Comparison of ENCODE assay signal across 23 cellular contexts in the genomic region with DNA sequence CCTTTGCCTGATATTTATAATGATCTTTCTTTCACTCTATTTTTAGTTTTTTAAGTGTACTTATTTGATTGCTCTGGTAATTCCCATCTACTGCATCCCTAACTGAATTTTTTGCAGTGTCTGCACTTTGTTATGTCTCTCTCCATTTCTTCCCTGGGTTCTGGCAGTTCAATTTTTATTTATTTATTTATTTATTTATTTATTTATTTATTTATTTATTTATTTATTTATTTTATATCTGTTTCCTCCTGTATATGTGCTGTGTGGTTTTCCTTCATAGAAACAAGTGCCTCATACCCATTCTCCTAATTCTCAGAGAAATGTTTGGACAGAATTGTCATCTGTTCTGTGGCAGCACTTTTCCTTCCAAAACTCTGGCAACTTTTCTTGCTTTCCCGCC.
DNase-seq lines count a peak whose midpoint lies in the region; ATAC-seq, FAIRE-seq and TF ChIP-seq lines count a peak whose summit lies in the region.
"Had no signal": no experiment of that assay in that cellular context is flagged by ENCODE, and none has a peak within 500 bp of the region (broad histone marks: within the 10 kb centered on the region; RNA-seq: fewer than 3 reads in every experiment).

No MANE protein-coding gene starts in this region.

- no peak overlapping the region for H3K14ac ChIP-seq in IMR-90 (replicated peaks; ENCODE audit: low read depth, low read length)

- H3K27me3 ChIP-seq in IMR-90 (ENCODE audit: control insufficient read depth, insufficient read depth, low read length) (no peaks in the 10 kb centered on the region), neural progenitor cell (no peaks in the 10 kb centered on the region), vagina (no peaks in the 10 kb centered on the region)
- H3K27me3 ChIP-seq: BE2C; BLaER1 treated with 17β-estradiol and CSF1 and Interleukin-3, amounts not matched to agents 10 nM and 100 nM had no signal

- no peaks in the 10 kb centered on the region for H3K4me1 Mint-ChIP-seq in neural progenitor cell
- H3K4me1 Mint-ChIP-seq: CD14-positive monocyte; CD8-positive, alpha-beta memory T cell had no signal

- H4K5ac ChIP-seq in IMR-90 (ENCODE audit: low read depth, low read length) = no peak overlapping the region

- H2AFZ ChIP-seq in IMR-90 (replicated peaks; ENCODE audit: low read length, poor library complexity) = no peak overlapping the region
- H2AFZ ChIP-seq in neural progenitor cell (replicated peaks) = peak overlapping the region; percentile 36

- H3K9me3 ChIP-seq in A549 = no peaks in the 10 kb centered on the region
- H3K9me3 ChIP-seq in IMR-90 (ENCODE audit: control insufficient read depth, insufficient read depth, low read length) = peaks cover 2% of the 10 kb centered on the region; the same call in 1 of the 2 replicates
- H3K9me3 ChIP-seq in neural progenitor cell (ENCODE audit: low read depth) = no peaks in the 10 kb centered on the region
- H3K9me3 ChIP-seq in vagina = no peaks in the 10 kb centered on the region
- H3K9me3 ChIP-seq: BE2C, HAP-1 had no signal

- H3K36me3 ChIP-seq in IMR-90 (ENCODE audit: control insufficient read depth, insufficient read depth, low read length) = no peaks in the 10 kb centered on the region
- no peaks in the 10 kb centered on the region for H3K36me3 ChIP-seq in neural progenitor cell
- H3K36me3 ChIP-seq in vagina = no peaks in the 10 kb centered on the region
- H3K36me3 ChIP-seq: BE2C; BLaER1 treated with 17β-estradiol and CSF1 and Interleukin-3, amounts not matched to agents 10 nM and 100 nM; HAP-1 had no signal

- no peaks in the 10 kb centered on the region for H3F3A ChIP-seq in neural progenitor cell (ENCODE audit: low read depth)

- no peak for FAIRE-seq in A549 (lab: Jason Lieb, UNC)
- FAIRE-seq: D721Med, GM12878, GM18507, H54 had no signal

- H3K4me1 ChIP-seq in A549 = no peaks in the 10 kb centered on the region
- no peaks in the 10 kb centered on the region for H3K4me1 ChIP-seq in IMR-90 (ENCODE audit: control insufficient read depth, insufficient read depth, low read length)
- peaks cover 7% of the 10 kb centered on the region for H3K4me1 ChIP-seq in neural progenitor cell
- H3K4me1 ChIP-seq in vagina = no peaks in the 10 kb centered on the region
- H3K4me1 ChIP-seq: BE2C; BLaER1 treated with 17β-estradiol and CSF1 and Interleukin-3, amounts not matched to agents 10 nM and 100 nM; HAP-1 had no signal

- TF ChIP-seq RAD21 in A549 (conservative IDR thresholded peaks at IDR 0.05 in 1 of 2, IDR thresholded peaks at IDR 0.05 in 1 of 2) (no peak), IMR-90 (IDR thresholded peaks at IDR 0.05; ENCODE audit: low read length) (no peak)

- H2AK5ac ChIP-seq in IMR-90 (ENCODE audit: low read depth, low read length) = no peak overlapping the region

- no peak for ATAC-seq in A549
- ATAC-seq in IMR-90 (ENCODE audit: low read depth) = no peak
- ATAC-seq: GM12878 had no signal

- TF ChIP-seq POLR2A in A549 (IDR thresholded peaks at IDR 0.05; ENCODE audit: low read length) = no peak
- no peak for TF ChIP-seq POLR2A in IMR-90 (IDR thresholded peaks at IDR 0.05; ENCODE audit: low read depth, low read length)
- TF ChIP-seq POLR2A in vagina (IDR thresholded peaks at IDR 0.05) = no peak

- dilution Hi-C loops in IMR-90 (cut with HindIII; ENCODE audit: low sequenced_read_pairs, unreplicated experiment) = no loop called here

- TF ChIP-seq CTCF in A549 (IDR thresholded peaks at IDR 0.05) (no peak), IMR-90 (conservative IDR thresholded peaks at IDR 0.05; ENCODE audit: low read depth, low read length) (no peak), neural progenitor cell (IDR thresholded peaks at IDR 0.05) (no peak), vagina (IDR thresholded peaks at IDR 0.05) (no peak)

- H4K20me1 ChIP-seq in IMR-90 (ENCODE audit: insufficient read depth, low read length) = no peaks in the 10 kb centered on the region
- no peaks in the 10 kb centered on the region for H4K20me1 ChIP-seq in neural progenitor cell (ENCODE audit: low read depth)
- H4K20me1 ChIP-seq: BLaER1 treated with 17β-estradiol and CSF1 and Interleukin-3, amounts not matched to agents 10 nM and 100 nM had no signal

- WGBS in A549 (ENCODE audit: missing lambda C conversion rate) = 23% methylated on average over 1 of the region's 1 CpG
- WGBS in IMR-90 (ENCODE audit: extremely low coverage in 2 of 2, insufficient read length in 1 of 2), 2 experiments = no CpG with 5 or more reads among the region's 1 CpG

- H3K18ac ChIP-seq in IMR-90 (ENCODE audit: low read depth, low read length) = no peak overlapping the region

- H2BK5ac ChIP-seq in IMR-90 (ENCODE audit: low read depth, low read length, poor library complexity, severe bottlenecking) = no peak overlapping the region

- H2BK15ac ChIP-seq in IMR-90 (ENCODE audit: low read depth, low read length) = no peak overlapping the region

- no peak overlapping the region for H3K27ac Mint-ChIP-seq in neural progenitor cell
- H3K27ac Mint-ChIP-seq: CD14-positive monocyte; CD4-positive, alpha-beta T cell; CD8-positive, alpha-beta memory T cell had no signal

- H3K4me3 Mint-ChIP-seq in neural progenitor cell = no peak overlapping the region
- H3K4me3 Mint-ChIP-seq: CD14-positive monocyte; CD4-positive, alpha-beta T cell; CD8-positive, alpha-beta memory T cell had no signal

- no peaks in the 10 kb centered on the region for H3K9me1 ChIP-seq in IMR-90 (ENCODE audit: insufficient read depth, low read length)

- H3K4me3 ChIP-seq in A549 = no peak overlapping the region
- H3K4me3 ChIP-seq in IMR-90 (ENCODE audit: insufficient read depth, low read depth, low read length) = no peak overlapping the region
- no peak overlapping the region for H3K4me3 ChIP-seq in neural progenitor cell
- H3K4me3 ChIP-seq in vagina = no peak overlapping the region
- H3K4me3 ChIP-seq: BLaER1 treated with 17β-estradiol and CSF1 and Interleukin-3, amounts not matched to agents 10 nM and 100 nM; GM12878; HAP-1 had no signal

- H3K27ac ChIP-seq in A549 (no peak overlapping the region), IMR-90 (ENCODE audit: insufficient read depth, low read length) (no peak overlapping the region), neural progenitor cell (no peak overlapping the region), vagina (no peak overlapping the region)
- H3K27ac ChIP-seq: BLaER1 treated with 17β-estradiol and CSF1 and Interleukin-3, amounts not matched to agents 10 nM and 100 nM had no signal

- no peak overlapping the region for H2BK20ac ChIP-seq in IMR-90 (ENCODE audit: low read depth, low read length)

- no peak overlapping the region for H3K4ac ChIP-seq in IMR-90 (ENCODE audit: low read depth, low read length)

- no peaks in the 10 kb centered on the region for H3K79me2 ChIP-seq in neural progenitor cell (ENCODE audit: low read depth)

- no peak overlapping the region for H2AK9ac ChIP-seq in IMR-90 (replicated peaks; ENCODE audit: low read depth, low read length, poor library complexity)

- no peak overlapping the region for H3K56ac ChIP-seq in IMR-90 (ENCODE audit: extremely low read depth, insufficient read depth, low read length)

- no peak overlapping the region for H3K9ac ChIP-seq in IMR-90 (ENCODE audit: low read depth, low read length)
- H3K9ac ChIP-seq in neural progenitor cell = no peak overlapping the region
- H3K9ac ChIP-seq: BLaER1 treated with 17β-estradiol and CSF1 and Interleukin-3, amounts not matched to agents 10 nM and 100 nM had no signal

- H3K27me3 Mint-ChIP-seq in neural progenitor cell (ENCODE audit: insufficient read depth, low read depth) = peaks cover 2% of the 10 kb centered on the region
- H3K27me3 Mint-ChIP-seq: CD4-positive, alpha-beta T cell; CD8-positive, alpha-beta memory T cell had no signal

- no peak overlapping the region for H2BK120ac ChIP-seq in IMR-90 (ENCODE audit: low read depth, low read length)

- in situ Hi-C loops in IMR-90 (cut with MboI; ENCODE audit: low sequenced_read_pairs) = no loop called here

- no peak for TF ChIP-seq EP300 in A549 (IDR thresholded peaks at IDR 0.05)

- H3K4me2 ChIP-seq in A549 = no peak overlapping the region
- no peak overlapping the region for H3K4me2 ChIP-seq in IMR-90 (ENCODE audit: low read depth, low read length)
- H3K4me2 ChIP-seq in neural progenitor cell = no peak overlapping the region
- H3K4me2 ChIP-seq: BLaER1 treated with 17β-estradiol and CSF1 and Interleukin-3, amounts not matched to agents 10 nM and 100 nM had no signal

- H4K8ac ChIP-seq in IMR-90 (ENCODE audit: low read depth in 2 of 2, low read length in 2 of 2) = no peak overlapping the region

- intact Hi-C loops in IMR-90 (cut with micrococcal nuclease) (no loop called here), vagina (cut with DNase I) (no loop called here)

- no peak overlapping the region for H4K91ac ChIP-seq in IMR-90 (ENCODE audit: insufficient read depth, low read depth, low read length)

- no peak overlapping the region for H3K23ac ChIP-seq in IMR-90 (ENCODE audit: low read depth, low read length)

- POLR2A ChIA-PET in A549 (lab: Yijun Ruan, JAX) (no interaction called here), IMR-90 (lab: Charles Lee; ENCODE audit: unreplicated experiment) (no interaction called here)

- no peaks in the 10 kb centered on the region for H3K79me1 ChIP-seq in IMR-90 (ENCODE audit: low read depth in 1 of 2, low read length in 2 of 2)

- DNase-seq in A549 (ENCODE audit: low read depth in 1 of 2, low spot score in 1 of 2) (no peak), IMR-90 (no peak), neural progenitor cell (ENCODE audit: low spot score) (no peak), vagina (ENCODE audit: extremely low spot score in 2 of 2) (no peak), NOMO-1 treated with DMSO at 0.1 percent for 48 hours (lab: John Stamatoyannopoulos, UW; ENCODE audit: unreplicated experiment) (no peak), cerebellar nuclear complex (lab: John Stamatoyannopoulos, UW) (no peak)
- DNase-seq: ACHN; AML-193; BE2C; CD4-positive, alpha-beta T cell; CD8-positive, alpha-beta memory T cell; DMS 273 treated with DMSO at 0.1 percent for 48 hours; DMS79; EL; GDM1; GOT3 had no signal

- peaks cover 2% of the 10 kb centered on the region for H3K9me3 Mint-ChIP-seq in neural progenitor cell

- no TSS peak for BruUV-seq in IMR-90 (replicated peaks; lab: Mats Ljungman, UMichigan)

- CTCF ChIA-PET in A549 (lab: Yijun Ruan, JAX) (interaction anchor here (0.6 kb wide), 1 partner anchor 67 kb away, joined by 4 read pairs; no protein-coding TSS in a partner anchor), IMR-90 (lab: Yijun Ruan, JAX) (no interaction called here)

- H3K36me3 Mint-ChIP-seq in neural progenitor cell = no peaks in the 10 kb centered on the region
- H3K36me3 Mint-ChIP-seq: CD14-positive monocyte; CD8-positive, alpha-beta memory T cell had no signal

TF ChIP-seq in A549, 52 proteins besides CTCF, POLR2A, EP300 and RAD21:
- TF ChIP-seq ZC3H11A (IDR thresholded peaks at IDR 0.05) (peak; percentile 35; the same call in 1 of the 2 replicates), CEBPB (IDR thresholded peaks at IDR 0.05) (no peak)

TF ChIP-seq in IMR-90, 13 proteins besides CTCF, POLR2A, EP300 and RAD21:
- TF ChIP-seq BHLHE40 (IDR thresholded peaks at IDR 0.05; ENCODE audit: low read depth, low read length) (no peak), MAFK (IDR thresholded peaks at IDR 0.05; ENCODE audit: low read depth, low read length) (0 out of 2 replicates have a peak, but pooled peaks have one; percentile 2)
